8 cellular contexts compared by ENCODE assay signal in the genomic region with DNA sequence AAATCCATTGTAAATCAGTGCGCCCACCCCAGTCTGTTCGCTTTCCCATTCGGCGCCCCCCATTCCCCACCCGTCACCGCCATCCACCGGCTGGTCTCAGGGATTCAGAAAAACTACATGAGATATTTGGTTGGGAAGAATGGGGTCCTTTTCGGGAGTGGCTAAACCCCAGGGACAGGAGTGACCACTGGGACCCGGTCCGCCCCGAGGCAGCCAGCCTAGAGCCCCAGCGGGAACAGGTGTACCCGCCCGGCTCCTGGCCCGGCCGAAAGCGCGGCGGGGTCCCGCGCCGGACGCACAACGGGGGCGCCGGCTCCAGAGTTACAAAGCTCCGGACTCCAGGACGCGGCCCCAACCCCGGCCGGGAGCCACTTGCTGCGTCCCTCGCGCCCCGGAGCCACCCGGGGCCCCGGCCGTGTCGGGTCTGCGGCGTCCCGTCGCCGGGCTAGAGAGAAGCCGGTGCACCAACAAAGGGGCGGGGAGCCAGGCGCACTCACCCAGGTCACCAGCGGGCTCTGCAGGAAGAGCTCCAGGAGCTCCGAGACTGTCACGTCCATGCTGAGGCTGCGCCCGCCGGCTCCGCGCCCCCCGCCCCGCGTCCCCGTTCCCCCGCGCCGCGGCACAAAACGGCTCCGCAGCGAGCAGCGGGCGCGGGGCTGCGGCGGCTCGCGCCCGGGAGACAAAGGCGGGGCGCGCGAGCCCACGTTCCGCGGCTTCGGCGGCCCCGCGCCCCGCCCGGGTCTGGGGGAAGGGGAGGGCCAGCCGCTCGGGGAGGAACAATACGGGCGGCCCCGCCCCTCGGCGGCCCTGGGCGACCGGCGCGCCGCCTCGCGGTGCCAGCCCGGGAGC. TPM values are rescaled to one million over a fixed set of nuclear protein-coding genes. Genes with fewer than 3 reads are reported as not detected.
DNase-seq lines count a peak whose midpoint lies in the region; ATAC-seq lines count a peak whose summit lies in the region.

A gene with protein sequence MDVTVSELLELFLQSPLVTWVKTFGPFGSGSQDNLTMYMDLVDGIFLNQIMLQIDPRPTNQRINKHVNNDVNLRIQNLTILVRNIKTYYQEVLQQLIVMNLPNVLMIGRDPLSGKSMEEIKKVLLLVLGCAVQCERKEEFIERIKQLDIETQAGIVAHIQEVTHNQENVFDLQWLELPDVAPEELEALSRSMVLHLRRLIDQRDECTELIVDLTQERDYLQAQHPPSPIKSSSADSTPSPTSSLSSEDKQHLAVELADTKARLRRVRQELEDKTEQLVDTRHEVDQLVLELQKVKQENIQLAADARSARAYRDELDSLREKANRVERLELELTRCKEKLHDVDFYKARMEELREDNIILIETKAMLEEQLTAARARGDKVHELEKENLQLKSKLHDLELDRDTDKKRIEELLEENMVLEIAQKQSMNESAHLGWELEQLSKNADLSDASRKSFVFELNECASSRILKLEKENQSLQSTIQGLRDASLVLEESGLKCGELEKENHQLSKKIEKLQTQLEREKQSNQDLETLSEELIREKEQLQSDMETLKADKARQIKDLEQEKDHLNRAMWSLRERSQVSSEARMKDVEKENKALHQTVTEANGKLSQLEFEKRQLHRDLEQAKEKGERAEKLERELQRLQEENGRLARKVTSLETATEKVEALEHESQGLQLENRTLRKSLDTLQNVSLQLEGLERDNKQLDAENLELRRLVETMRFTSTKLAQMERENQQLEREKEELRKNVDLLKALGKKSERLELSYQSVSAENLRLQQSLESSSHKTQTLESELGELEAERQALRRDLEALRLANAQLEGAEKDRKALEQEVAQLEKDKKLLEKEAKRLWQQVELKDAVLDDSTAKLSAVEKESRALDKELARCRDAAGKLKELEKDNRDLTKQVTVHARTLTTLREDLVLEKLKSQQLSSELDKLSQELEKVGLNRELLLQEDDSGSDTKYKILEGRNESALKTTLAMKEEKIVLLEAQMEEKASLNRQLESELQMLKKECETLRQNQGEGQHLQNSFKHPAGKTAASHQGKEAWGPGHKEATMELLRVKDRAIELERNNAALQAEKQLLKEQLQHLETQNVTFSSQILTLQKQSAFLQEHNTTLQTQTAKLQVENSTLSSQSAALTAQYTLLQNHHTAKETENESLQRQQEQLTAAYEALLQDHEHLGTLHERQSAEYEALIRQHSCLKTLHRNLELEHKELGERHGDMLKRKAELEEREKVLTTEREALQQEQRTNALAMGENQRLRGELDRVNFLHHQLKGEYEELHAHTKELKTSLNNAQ (N-terminal part only) (minus strand): TSS at position 687 of the 849 bp plus-strand sequence. CDS start 130 bp downstream, at position 557.

- H3K79me2 ChIP-seq in ACC112 (ENCODE audit: control insufficient read depth, insufficient read depth, low read length, unreplicated experiment) = no peaks in the 10 kb centered on the region

- peaks cover 46% of the 10 kb centered on the region for H3K36me3 Mint-ChIP-seq in activated CD4-positive, alpha-beta memory T cell treated with anti-CD3 and anti-CD28 coated beads, Interleukin-2, amount 10 ng/mL, durations not matched to agents 7 days and 5 days (ENCODE audit: low read depth)

- H3K4me3 Mint-ChIP-seq in activated CD4-positive, alpha-beta memory T cell treated with anti-CD3 and anti-CD28 coated beads, Interleukin-2, amount 10 ng/mL, durations not matched to agents 7 days and 5 days = peak within 1 kb of the TSS; percentile 99

- H3K36me3 ChIP-seq in ACC112 (ENCODE audit: insufficient read depth, low read length) (no peaks in the 10 kb centered on the region), endocrine pancreas (ENCODE audit: control insufficient read depth, insufficient read depth, low read length) (no peaks in the 10 kb centered on the region)

- peak; percentile 46 for DNase-seq in NCI-H446 treated with DMSO at 0.1 percent for 48 hours (lab: John Stamatoyannopoulos, UW)
- DNase-seq in activated CD4-positive, alpha-beta memory T cell treated with anti-CD3 and anti-CD28 coated beads, Interleukin-2, amount 10 ng/mL, durations not matched to agents 7 days and 5 days = peak; percentile 80
- DNase-seq in stimulated activated CD8-positive, alpha-beta memory T cell treated with anti-CD3 and anti-CD28 coated beads, Interleukin-7, amount 100 ng/mL, for 48 hours (ENCODE audit: extremely low read depth in 1 of 2, low read depth in 1 of 2) = peak; percentile 56 to 58

- CTCF ChIA-PET in activated CD4-positive, alpha-beta memory T cell treated with anti-CD3 and anti-CD28 coated beads, Interleukin-2, amount 10 ng/mL, durations not matched to agents 7 days and 5 days (lab: Charles Lee) = interaction anchor here (0.9 to 10.3 kb wide), 17 partner anchors 10 to 241 kb away, joined by 3 to 105 read pairs (median 5); no protein-coding TSS in a partner anchor

- H3K4me3 ChIP-seq in ACC112 (ENCODE audit: low read depth, low read length) (peak within 1 kb of the TSS; percentile 86), endocrine pancreas (ENCODE audit: control insufficient read depth, insufficient read depth, low read length) (peak within 1 kb of the TSS; percentile 58), mononuclear cell (ENCODE audit: low read length) (peak within 1 kb of the TSS; percentile 95)

- H3K27ac ChIP-seq in ACC112 (ENCODE audit: low read depth, low read length) = no peak within 1 kb of the TSS

- POLR2A ChIA-PET in activated CD4-positive, alpha-beta memory T cell treated with anti-CD3 and anti-CD28 coated beads, Interleukin-2, amount 10 ng/mL, durations not matched to agents 7 days and 5 days (lab: Charles Lee) = interaction anchor here (0.7 to 10.1 kb wide), 19 partner anchors 9 to 658 kb away, joined by 3 to 308 read pairs (median 11); a partner anchor contains a TSS

- H3K27me3 Mint-ChIP-seq in activated CD4-positive, alpha-beta memory T cell treated with anti-CD3 and anti-CD28 coated beads, Interleukin-2, amount 10 ng/mL, durations not matched to agents 7 days and 5 days = peaks cover 8% of the 10 kb centered on the region

- no peak within 1 kb of the TSS for H3K9ac ChIP-seq in endocrine pancreas (ENCODE audit: control insufficient read depth, insufficient read depth, low read length)

- peak within 1 kb of the TSS; percentile 97 for H2AFZ ChIP-seq in ACC112 (ENCODE audit: low read length, unreplicated experiment)

- peaks cover 11% of the 10 kb centered on the region for H3K4me1 ChIP-seq in ACC112 (ENCODE audit: control insufficient read depth, insufficient read depth, low read length, unreplicated experiment)
- no peaks in the 10 kb centered on the region for H3K4me1 ChIP-seq in endocrine pancreas (ENCODE audit: control insufficient read depth, insufficient read depth, low read length)
- H3K4me1 ChIP-seq in mononuclear cell (ENCODE audit: insufficient read depth, low read length) = peaks cover 76% of the 10 kb centered on the region

- H3K9me3 Mint-ChIP-seq in activated CD4-positive, alpha-beta memory T cell treated with anti-CD3 and anti-CD28 coated beads, Interleukin-2, amount 10 ng/mL, durations not matched to agents 7 days and 5 days = no peaks in the 10 kb centered on the region

- H3K27me3 ChIP-seq in ACC112 (ENCODE audit: insufficient read depth, low read length) (no peaks in the 10 kb centered on the region), endocrine pancreas (ENCODE audit: control insufficient read depth, insufficient read depth, low read length) (no peaks in the 10 kb centered on the region), mononuclear cell (ENCODE audit: insufficient read depth, low read length) (no peaks in the 10 kb centered on the region)

- peak within 1 kb of the TSS; percentile 99 for H3K27ac Mint-ChIP-seq in activated CD4-positive, alpha-beta memory T cell treated with anti-CD3 and anti-CD28 coated beads, Interleukin-2, amount 10 ng/mL, durations not matched to agents 7 days and 5 days

- ATAC-seq in GM18861 (IDR thresholded peaks at IDR 0.05; ENCODE audit: unreplicated experiment) (peak; percentile 38), HG03097 (IDR thresholded peaks at IDR 0.05; ENCODE audit: low FRiP score, unreplicated experiment) (peak; percentile 46)

- H3K9me3 ChIP-seq in endocrine pancreas (ENCODE audit: control insufficient read depth, low read length) (no peaks in the 10 kb centered on the region), mononuclear cell (ENCODE audit: low read depth, low read length) (no peaks in the 10 kb centered on the region)

- H3K4me1 Mint-ChIP-seq in activated CD4-positive, alpha-beta memory T cell treated with anti-CD3 and anti-CD28 coated beads, Interleukin-2, amount 10 ng/mL, durations not matched to agents 7 days and 5 days = peaks cover 40% of the 10 kb centered on the region

RNA-seq across cellular contexts. Expression of the gene that starts here (rescaled TPM):
- total RNA-seq in activated CD4-positive, alpha-beta memory T cell treated with anti-CD3 and anti-CD28 coated beads, Interleukin-2, amount 10 ng/mL, durations not matched to agents 7 days and 5 days = 100 to 1,000 TPM; 168 to 175 TPM
- 174 TPM for total RNA-seq in mononuclear cell
